Comparison of ENCODE assay signal across 2 cellular contexts in the genomic region with DNA sequence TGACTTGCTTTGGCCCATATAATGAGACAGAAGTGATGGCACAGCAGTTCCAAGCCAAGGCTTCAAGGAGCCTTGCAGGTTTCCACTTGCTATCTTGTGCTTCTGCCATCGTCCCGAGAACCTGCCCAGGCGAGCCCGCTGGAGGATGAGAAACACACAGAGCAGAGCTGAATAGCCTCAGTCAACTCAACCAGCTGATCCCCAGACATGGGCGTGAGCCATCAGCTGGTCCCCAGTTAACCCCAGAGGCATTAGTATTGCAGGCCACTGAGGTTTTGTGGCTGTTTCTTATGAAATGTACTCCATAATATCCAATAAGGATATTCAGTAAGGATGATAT.
TF ChIP-seq lines count a peak whose summit lies in the region.

No MANE protein-coding gene starts in this region.

TF ChIP-seq in IMR-90, 13 proteins besides CTCF, POLR2A, EP300 and RAD21:
- TF ChIP-seq, protein P1, sequence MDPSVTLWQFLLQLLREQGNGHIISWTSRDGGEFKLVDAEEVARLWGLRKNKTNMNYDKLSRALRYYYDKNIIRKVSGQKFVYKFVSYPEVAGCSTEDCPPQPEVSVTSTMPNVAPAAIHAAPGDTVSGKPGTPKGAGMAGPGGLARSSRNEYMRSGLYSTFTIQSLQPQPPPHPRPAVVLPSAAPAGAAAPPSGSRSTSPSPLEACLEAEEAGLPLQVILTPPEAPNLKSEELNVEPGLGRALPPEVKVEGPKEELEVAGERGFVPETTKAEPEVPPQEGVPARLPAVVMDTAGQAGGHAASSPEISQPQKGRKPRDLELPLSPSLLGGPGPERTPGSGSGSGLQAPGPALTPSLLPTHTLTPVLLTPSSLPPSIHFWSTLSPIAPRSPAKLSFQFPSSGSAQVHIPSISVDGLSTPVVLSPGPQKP (IDR thresholded peaks at IDR 0.05; ENCODE audit: borderline replicate concordance, low read depth, low read length) = no peak
- TF ChIP-seq CEBPB (IDR thresholded peaks at IDR 0.05; ENCODE audit: low read depth, low read length) = no peak
- TF ChIP-seq SMC3 (IDR thresholded peaks at IDR 0.05; ENCODE audit: low read depth, low read length) = no peak
- no peak for TF ChIP-seq NFE2L2 (IDR thresholded peaks at IDR 0.05; ENCODE audit: low read depth, low read length)
- no peak for TF ChIP-seq RFX5 (IDR thresholded peaks at IDR 0.05; ENCODE audit: low read depth, low read length)
- TF ChIP-seq MAFK (IDR thresholded peaks at IDR 0.05; ENCODE audit: low read depth, low read length) = no peak
- no peak for TF ChIP-seq MXI1 (IDR thresholded peaks at IDR 0.05; ENCODE audit: borderline replicate concordance, low read depth, low read length)
TF ChIP-seq in IMR-90: peak in this region for 0.

TF ChIP-seq in GM12891, 5 proteins besides CTCF, POLR2A, EP300 and RAD21:
- TF ChIP-seq POLR2AphosphoS5 (IDR thresholded peaks at IDR 0.05; ENCODE audit: low read depth, low read length) = no peak
- TF ChIP-seq POU2F2 (IDR thresholded peaks at IDR 0.05; ENCODE audit: low read depth, low read length) = no peak
- TF ChIP-seq SPI1 (IDR thresholded peaks at IDR 0.05; ENCODE audit: low read depth, low read length) = no peak
- TF ChIP-seq PAX5 (IDR thresholded peaks at IDR 0.05; ENCODE audit: insufficient read depth, low read length, severe bottlenecking) = no peak
- TF ChIP-seq TAF1 (IDR thresholded peaks at IDR 0.05; ENCODE audit: low read depth, low read length) = no peak
